In genomic region chr10:32378371-32379301, GRCh38 we compare ENCODE assay signal across 8 cellular contexts. TPM values are rescaled to one million over a fixed set of nuclear protein-coding genes. Genes with fewer than 3 reads are reported as not detected.
DNase-seq lines count a peak whose midpoint lies in the region; ATAC-seq and TF ChIP-seq lines count a peak whose summit lies in the region.

No MANE protein-coding gene starts in this region.

- H3K4me1 ChIP-seq in smooth muscle cell (ENCODE audit: low read depth): peaks cover 14% of the 10 kb centered on the region

- no peak overlapping the region for H3K27ac Mint-ChIP-seq in immature natural killer cell

- ATAC-seq in GM18873 (IDR thresholded peaks at IDR 0.05; ENCODE audit: low FRiP score, unreplicated experiment) (peak; percentile 91), HG03135 (IDR thresholded peaks at IDR 0.05; ENCODE audit: unreplicated experiment) (peak; percentile 93)

- peaks cover 49% of the 10 kb centered on the region for H3K79me2 ChIP-seq in smooth muscle cell (ENCODE audit: low read depth)

- peak overlapping the region; percentile 84 for H3K9ac ChIP-seq in smooth muscle cell (ENCODE audit: low read depth)

- no peak overlapping the region for H3K4me3 Mint-ChIP-seq in immature natural killer cell

- H3K27ac ChIP-seq in WERI-Rb-1: peak overlapping the region; percentile 40; the same call in 1 of the 2 replicates
- peak overlapping the region; percentile 95 for H3K27ac ChIP-seq in caudate nucleus (ENCODE audit: low read depth, low read length)
- peak overlapping the region; percentile 86 for H3K27ac ChIP-seq in smooth muscle cell (ENCODE audit: low read depth)

- no peaks in the 10 kb centered on the region for H3K9me3 Mint-ChIP-seq in immature natural killer cell

- POLR2A ChIA-PET in AG04449 (lab: Yijun Ruan, JAX): interaction anchor here (0.7 to 1.1 kb wide), 2 partner anchors 67 to 102 kb away, joined by 4 to 7 read pairs; partner anchors contain the start of gene CCDC7

- H3K27me3 Mint-ChIP-seq in immature natural killer cell (ENCODE audit: low read depth in 3 of 3): no peaks in the 10 kb centered on the region

- H3K9me3 ChIP-seq in WERI-Rb-1 (ENCODE audit: severe bottlenecking) (no peaks in the 10 kb centered on the region), smooth muscle cell (replicated peaks; ENCODE audit: low read depth) (no peaks in the 10 kb centered on the region)

- CTCF ChIA-PET in AG04449 (lab: Yijun Ruan, JAX): interaction anchor here (0.7 to 3.9 kb wide), 16 partner anchors 9 to 654 kb away, joined by 3 to 28 read pairs (median 4); no protein-coding TSS in a partner anchor

- H4K20me1 ChIP-seq in smooth muscle cell (ENCODE audit: low read depth): peaks cover 27% of the 10 kb centered on the region

- TF ChIP-seq CTCF in AG04449 (IDR thresholded peaks at IDR 0.05; ENCODE audit: insufficient read depth, low read length, missing control alignments) (no peak), WERI-Rb-1 (IDR thresholded peaks at IDR 0.05; ENCODE audit: low read depth, low read length) (no peak), smooth muscle cell (IDR thresholded peaks at IDR 0.05; ENCODE audit: borderline replicate concordance, insufficient read depth, poor library complexity, severe bottlenecking) (no peak)

- H3K4me1 Mint-ChIP-seq in immature natural killer cell: peaks cover 20 to 33% of the 10 kb centered on the region in 2 donors

- peak overlapping the region; percentile 94 for H2AFZ ChIP-seq in smooth muscle cell (ENCODE audit: low read depth)

- DNase-seq in AG04449 (ENCODE audit: low read depth, low spot score): peak; percentile 41
- peak; percentile 59 for DNase-seq in NCI-H2196 treated with DMSO at 0.1 percent for 48 hours (lab: John Stamatoyannopoulos, UW; ENCODE audit: unreplicated experiment)
- peak; percentile 82 for DNase-seq in WERI-Rb-1
- DNase-seq in caudate nucleus (lab: John Stamatoyannopoulos, UW): peak; percentile 35 to 98 (median 91)
- peak; percentile 87 to 89 (median 88) for DNase-seq in immature natural killer cell
- peak; percentile 43 for DNase-seq in smooth muscle cell (lab: John Stamatoyannopoulos, UW; ENCODE audit: unreplicated experiment)

- no peaks in the 10 kb centered on the region for H3K36me3 Mint-ChIP-seq in immature natural killer cell

- peaks cover 4% of the 10 kb centered on the region for H3F3A ChIP-seq in smooth muscle cell (ENCODE audit: low read depth)

- WGBS in smooth muscle cell (ENCODE audit: low lambda C conversion rate): under 1% methylated on average over 18 of the region's 18 CpGs

- H3K4me3 ChIP-seq in AG04449 (ENCODE audit: low read depth, low read length): peak overlapping the region; percentile 73
- H3K4me3 ChIP-seq in WERI-Rb-1 (ENCODE audit: low read depth, low read length): peak overlapping the region; percentile 70
- H3K4me3 ChIP-seq in smooth muscle cell: peak overlapping the region; percentile 94

- peak overlapping the region; percentile 94 for H3K4me2 ChIP-seq in smooth muscle cell

- H3K27me3 ChIP-seq in WERI-Rb-1 (ENCODE audit: insufficient read depth, low read depth, severe bottlenecking) (no peaks in the 10 kb centered on the region), smooth muscle cell (ENCODE audit: low read depth) (no peaks in the 10 kb centered on the region)

- H3K36me3 ChIP-seq in WERI-Rb-1 (no peaks in the 10 kb centered on the region), smooth muscle cell (ENCODE audit: low read depth) (no peaks in the 10 kb centered on the region)

RNA-seq across cellular contexts. Expression of gene EPC1, which starts 31.7 kb away (rescaled TPM):
- 10 to 100 TPM; 43.1 to 63.4 (median 50.5) TPM for polyA plus RNA-seq in immature natural killer cell
- total RNA-seq in smooth muscle cell: 52.1 TPM in 2 replicates
- 16.3 and 19.4 TPM in 2 replicates for polyA plus RNA-seq in smooth muscle cell

Comparison
In these comparisons a context has a peak if more than half of its experiments do, and no peak if none do; other contexts are left out.
1. Peak in every context shown above with its lines: DNase-seq, ATAC-seq, H3K4me3 ChIP-seq and H3K27ac ChIP-seq.
2. DNase-seq: peak in every context shown above with its lines; median percentile 91 in caudate nucleus; 88 in immature natural killer cell; 82 in WERI-Rb-1; 59 in NCI-H2196 treated with DMSO at 0.1 percent for 48 hours; 43 in smooth muscle cell; 41 in AG04449.
3. H3K27ac ChIP-seq: peak in every context shown above with its lines; median percentile 95 in caudate nucleus; 86 in smooth muscle cell; 40 in WERI-Rb-1.